ENCODE assay signal across 7 cellular contexts in genomic region chr11:97573771-97574170, GRCh38.
DNase-seq lines count a peak whose midpoint lies in the region; ATAC-seq and TF ChIP-seq lines count a peak whose summit lies in the region.
"Not testable (repeated sequence)": the region's sequence is repeated elsewhere in the genome, so short reads cannot be mapped to it uniquely, and the experiment has no call there.

No MANE protein-coding gene starts in this region.

- not testable (repeated sequence) for H3K36me3 ChIP-seq in GM23338 (ENCODE audit: insufficient read depth); MM.1S (replicated peaks; ENCODE audit: insufficient read depth, low read length); hepatocyte (replicated peaks; ENCODE audit: insufficient read depth, low read depth); mesendoderm (ENCODE audit: control insufficient read depth, insufficient read depth, low read length)

- not testable (repeated sequence) for H3K9me2 ChIP-seq in GM23338 (ENCODE audit: insufficient read depth); MM.1S (replicated peaks; ENCODE audit: insufficient read depth, low read length); hepatocyte (replicated peaks; ENCODE audit: insufficient read depth)

- H3K4me3 ChIP-seq in GM23338; MM.1S (ENCODE audit: low read length); hepatocyte; mesendoderm (ENCODE audit: low read length): not testable (repeated sequence)

- DNase-seq in DMS153 (lab: John Stamatoyannopoulos, UW) (peak; percentile 63), GM23338 (ENCODE audit: low spot score) (peak; percentile 14), MM.1S (peak; percentile 68), NCI-H748 treated with DMSO at 0.1 percent for 48 hours (lab: John Stamatoyannopoulos, UW) (peak; percentile 78), SW480 (ENCODE audit: low spot score) (peak; percentile 74), hepatocyte (ENCODE audit: low spot score) (peak; percentile 8), mesendoderm (peak; percentile 23)

- not testable (repeated sequence) for H2AFZ ChIP-seq in GM23338; MM.1S (ENCODE audit: low read length); hepatocyte

- not testable (repeated sequence) for H3K27ac Mint-ChIP-seq in GM23338

- peaks cover 26% of the 10 kb centered on the region for H3K36me3 Mint-ChIP-seq in GM23338 (ENCODE audit: low read depth)

- TF ChIP-seq CTCF in GM23338 (conservative IDR thresholded peaks at IDR 0.05; ENCODE audit: low read depth in 2 of 2); MM.1S (IDR thresholded peaks at IDR 0.05; ENCODE audit: low read length); hepatocyte (IDR thresholded peaks at IDR 0.05; ENCODE audit: poor library complexity): not testable (repeated sequence)

- peaks cover 17% of the 10 kb centered on the region for H3K9me3 Mint-ChIP-seq in GM23338

- H3K9ac ChIP-seq in MM.1S (ENCODE audit: low read length); mesendoderm (ENCODE audit: low read length): not testable (repeated sequence)

- not testable (repeated sequence) for H2BK120ac ChIP-seq in mesendoderm (ENCODE audit: low read depth, low read length)

- not testable (repeated sequence) for H3K56ac ChIP-seq in mesendoderm (ENCODE audit: low read length)

- H3K27me3 Mint-ChIP-seq in GM23338 (ENCODE audit: insufficient read depth, low read depth, poor library complexity) = not testable (repeated sequence)

- not testable (repeated sequence) for H3K79me2 ChIP-seq in GM23338 (replicated peaks; ENCODE audit: insufficient read depth); MM.1S (ENCODE audit: low read length); hepatocyte; mesendoderm (ENCODE audit: control insufficient read depth, insufficient read depth, low read length)

- not testable (repeated sequence) for H3K79me1 ChIP-seq in mesendoderm (ENCODE audit: low read length)

- not testable (repeated sequence) for H3F3A ChIP-seq in GM23338 (replicated peaks; ENCODE audit: low read depth)
- H3F3A ChIP-seq in MM.1S (ENCODE audit: insufficient read depth, low read length) = peaks cover 12% of the 10 kb centered on the region

- not testable (repeated sequence) for H2AK5ac ChIP-seq in mesendoderm (ENCODE audit: low read length)

- H3K4me1 ChIP-seq in GM23338 (ENCODE audit: insufficient read depth); hepatocyte (ENCODE audit: insufficient read depth); mesendoderm (ENCODE audit: control insufficient read depth, low read depth, low read length): not testable (repeated sequence)
- peaks cover 25% of the 10 kb centered on the region; the same call in 1 of the 2 replicates for H3K4me1 ChIP-seq in MM.1S (ENCODE audit: low read length)

- H4K8ac ChIP-seq in mesendoderm (ENCODE audit: low read depth, low read length) = not testable (repeated sequence)

- not testable (repeated sequence) for ATAC-seq in GM23338

- H3K4me1 Mint-ChIP-seq in GM23338 = not testable (repeated sequence)

- H3K4me2 ChIP-seq in GM23338; hepatocyte; mesendoderm (ENCODE audit: low read length): not testable (repeated sequence)
- H3K4me2 ChIP-seq in MM.1S (ENCODE audit: low read depth, low read length) = peak overlapping the region; percentile 9; the same call in 1 of the 2 replicates

- H3K18ac ChIP-seq in mesendoderm (ENCODE audit: low read length) = not testable (repeated sequence)

- H3K27me3 ChIP-seq in GM23338 (ENCODE audit: insufficient read depth); MM.1S (replicated peaks; ENCODE audit: insufficient read depth, low read length); hepatocyte; mesendoderm (ENCODE audit: insufficient read depth, low read length, poor library complexity): not testable (repeated sequence)

- not testable (repeated sequence) for H4K20me1 ChIP-seq in GM23338 (replicated peaks; ENCODE audit: insufficient read depth); MM.1S (ENCODE audit: insufficient read depth, low read length); hepatocyte (ENCODE audit: insufficient read depth, poor library complexity, severe bottlenecking)

- H3K23ac ChIP-seq in mesendoderm (ENCODE audit: low read length) = not testable (repeated sequence)

- H4K5ac ChIP-seq in mesendoderm (ENCODE audit: low read length) = not testable (repeated sequence)

- not testable (repeated sequence) for H3K4me3 Mint-ChIP-seq in GM23338

- H3K27ac ChIP-seq in GM23338 (ENCODE audit: low read depth); mesendoderm (ENCODE audit: low read depth, low read length): not testable (repeated sequence)
- H3K27ac ChIP-seq in MM.1S (ENCODE audit: low read length) (peak overlapping the region; percentile 75; the same call in 1 of the 2 replicates), hepatocyte (peak overlapping the region; percentile 54)

- H2BK5ac ChIP-seq in mesendoderm (ENCODE audit: low read length) = not testable (repeated sequence)

- 71% methylated on average over 6 of the region's 6 CpGs for WGBS in hepatocyte (ENCODE audit: low lambda C conversion rate, missing lambda C conversion rate)
- no CpG with 5 or more reads among the region's 6 CpGs for WGBS in mesendoderm (ENCODE audit: extremely low coverage, insufficient coverage, low lambda C conversion rate)

- H3K4ac ChIP-seq in mesendoderm (ENCODE audit: low read depth, low read length) = not testable (repeated sequence)

- H3K9me3 ChIP-seq in MM.1S (replicated peaks; ENCODE audit: insufficient read depth, low read length); hepatocyte (ENCODE audit: low read depth): not testable (repeated sequence)

- not testable (repeated sequence) for H2BK15ac ChIP-seq in mesendoderm (replicated peaks; ENCODE audit: low read depth)

Comparison
In these comparisons a context has a peak if more than half of its experiments do, and no peak if none do; other contexts are left out.
1. DNase-seq: peak in every context shown above with its lines; median percentile 78 in NCI-H748 treated with DMSO at 0.1 percent for 48 hours; 74 in SW480; 68 in MM.1S; 63 in DMS153; 23 in mesendoderm; 14 in GM23338; 8 in hepatocyte.